ENCODE assay signal across 15 cellular contexts in the genomic region with DNA sequence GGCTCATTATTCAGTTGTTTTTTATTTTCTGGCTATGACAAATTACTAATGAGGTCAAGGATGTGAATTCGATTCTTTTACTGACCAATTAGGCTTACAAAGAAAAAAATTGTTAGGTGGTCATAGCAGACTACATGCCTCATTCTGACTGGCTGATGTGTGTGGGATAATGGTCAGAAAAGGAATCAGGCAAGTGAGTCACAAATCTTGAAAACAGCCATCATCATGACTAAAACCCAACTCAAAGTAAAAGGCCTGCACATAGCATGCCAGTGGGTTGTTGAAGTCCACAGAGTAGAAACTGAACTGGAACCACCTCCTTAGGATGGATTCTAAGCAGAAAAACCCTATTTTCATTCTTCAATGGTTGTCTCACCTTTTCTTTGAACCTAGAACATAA. TPM values are rescaled to one million over a fixed set of nuclear protein-coding genes. Genes with fewer than 3 reads are reported as not detected.
DNase-seq lines count a peak whose midpoint lies in the region; ATAC-seq and TF ChIP-seq lines count a peak whose summit lies in the region.
"Had no signal": no experiment of that assay in that cellular context is flagged by ENCODE, and none has a peak within 500 bp of the region (broad histone marks: within the 10 kb centered on the region; RNA-seq: fewer than 3 reads in every experiment).

No MANE protein-coding gene starts in this region.

- no peak overlapping the region for H3K27ac ChIP-seq in sigmoid colon
- no peak overlapping the region for H3K27ac ChIP-seq in CD4-positive, alpha-beta memory T cell (ENCODE audit: low read depth, low read length)

- H3K36me3 ChIP-seq in skeletal muscle satellite cell (ENCODE audit: insufficient read depth, low read length) = peaks cover 11% of the 10 kb centered on the region
- no peaks in the 10 kb centered on the region; the same call in none of the 2 replicates for H3K36me3 ChIP-seq in H7 (replicated peaks; ENCODE audit: control insufficient read depth, insufficient read depth, low read length)
- peaks cover 0 to 24% (median 0%) of the 10 kb centered on the region in 4 donors for H3K36me3 ChIP-seq in sigmoid colon
- no peaks in the 10 kb centered on the region for H3K36me3 ChIP-seq in CD4-positive, alpha-beta memory T cell (ENCODE audit: insufficient read depth, low read length)

- H3K4me1 Mint-ChIP-seq in activated T-cell treated with anti-CD3 and anti-CD28 coated beads, Interleukin-2, amount 50 U/mL, for 72 hours (ENCODE audit: low read depth) = no peaks in the 10 kb centered on the region
- no peaks in the 10 kb centered on the region for H3K4me1 Mint-ChIP-seq in activated T-cell treated with anti-CD3 and anti-CD28 coated beads, Interleukin-2, amount 50 U/mL, for 4 hours (ENCODE audit: low read depth)
- H3K4me1 Mint-ChIP-seq in CD4-positive, alpha-beta memory T cell = no peaks in the 10 kb centered on the region
- H3K4me1 Mint-ChIP-seq: activated naive CD8-positive, alpha-beta T cell treated with anti-CD3 and anti-CD28 coated beads, Interleukin-2, amount 50 U/mL, for 24 hours; nephron; T-helper 17 cell had no signal

- CTCF ChIA-PET in CD4-positive, alpha-beta memory T cell (lab: Charles Lee; ENCODE audit: partially characterized antibody) = no interaction called here

- H3K4me1 ChIP-seq in skeletal muscle satellite cell (ENCODE audit: control insufficient read depth, insufficient read depth, low read length) = peaks cover 9% of the 10 kb centered on the region
- H3K4me1 ChIP-seq in sigmoid colon = no peaks in the 10 kb centered on the region
- H3K4me1 ChIP-seq in CD4-positive, alpha-beta memory T cell (ENCODE audit: insufficient read depth, low read length) = no peaks in the 10 kb centered on the region

- DNase-seq in activated T-cell treated with anti-CD3 and anti-CD28 coated beads, Interleukin-2, amount 50 U/mL, for 72 hours = no peak
- no peak for DNase-seq in activated T-cell treated with anti-CD3 and anti-CD28 coated beads, Interleukin-2, amount 50 U/mL, for 4 hours
- DNase-seq in RPMI7951 (ENCODE audit: low read depth) (peak; percentile 57), fibroblast of peridontal ligament (ENCODE audit: extremely low read depth) (peak; percentile 86), H7 (no peak), sigmoid colon (no peak)
- DNase-seq in CD4-positive, alpha-beta memory T cell = no peak
- DNase-seq: 8988T; activated naive CD8-positive, alpha-beta T cell treated with anti-CD3 and anti-CD28 coated beads, Interleukin-2, amount 50 U/mL, for 24 hours; erythroblast; left ventricle myocardium superior; stimulated activated CD4-positive, alpha-beta T cell treated with anti-CD3 and anti-CD28 coated beads, Interleukin-2, amount 100 ng/mL, for 24 hours; T-helper 17 cell had no signal

- TF ChIP-seq CTCF in sigmoid colon (IDR thresholded peaks at IDR 0.05) = no peak

- no peak overlapping the region for H3K27ac Mint-ChIP-seq in activated T-cell treated with anti-CD3 and anti-CD28 coated beads, Interleukin-2, amount 50 U/mL, for 72 hours
- H3K27ac Mint-ChIP-seq in CD4-positive, alpha-beta memory T cell = no peak overlapping the region
- H3K27ac Mint-ChIP-seq: activated naive CD8-positive, alpha-beta T cell treated with anti-CD3 and anti-CD28 coated beads, Interleukin-2, amount 50 U/mL, for 24 hours; nephron; T-helper 17 cell had no signal

- H3K36me3 Mint-ChIP-seq in activated T-cell treated with anti-CD3 and anti-CD28 coated beads, Interleukin-2, amount 50 U/mL, for 72 hours (ENCODE audit: insufficient read depth in 2 of 2) = peaks cover 1 to 4% of the 10 kb centered on the region in 2 donors
- peaks cover 11% of the 10 kb centered on the region for H3K36me3 Mint-ChIP-seq in activated T-cell treated with anti-CD3 and anti-CD28 coated beads, Interleukin-2, amount 50 U/mL, for 4 hours (ENCODE audit: insufficient read depth)
- H3K36me3 Mint-ChIP-seq in CD4-positive, alpha-beta memory T cell = peaks cover 12% of the 10 kb centered on the region in 2 donors

- H3K4me3 ChIP-seq in skeletal muscle satellite cell (ENCODE audit: low read length) = no peak overlapping the region
- no peak overlapping the region for H3K4me3 ChIP-seq in H7 (ENCODE audit: insufficient read depth, low read depth, low read length)
- no peak overlapping the region for H3K4me3 ChIP-seq in sigmoid colon
- no peak overlapping the region for H3K4me3 ChIP-seq in CD4-positive, alpha-beta memory T cell (ENCODE audit: low read length in 2 of 2)

- H3K4me2 ChIP-seq in skeletal muscle satellite cell (ENCODE audit: low read length) = no peak overlapping the region

- H3K27me3 Mint-ChIP-seq in activated T-cell treated with anti-CD3 and anti-CD28 coated beads, Interleukin-2, amount 50 U/mL, for 72 hours (ENCODE audit: low read depth) = no peaks in the 10 kb centered on the region
- H3K27me3 Mint-ChIP-seq in activated T-cell treated with anti-CD3 and anti-CD28 coated beads, Interleukin-2, amount 50 U/mL, for 4 hours (ENCODE audit: low read depth) = no peaks in the 10 kb centered on the region
- no peaks in the 10 kb centered on the region for H3K27me3 Mint-ChIP-seq in CD4-positive, alpha-beta memory T cell
- H3K27me3 Mint-ChIP-seq: activated naive CD8-positive, alpha-beta T cell treated with anti-CD3 and anti-CD28 coated beads, Interleukin-2, amount 50 U/mL, for 24 hours; T-helper 17 cell had no signal

- peak overlapping the region; percentile 48 for H3K9ac ChIP-seq in skeletal muscle satellite cell (ENCODE audit: low read depth, low read length)

- TF ChIP-seq EP300 in sigmoid colon (IDR thresholded peaks at IDR 0.05) = no peak

- WGBS in sigmoid colon, 2 donors = 94 to 96% methylated on average over 1 of the region's 1 CpG

- peak; percentile 40 to 80 for ATAC-seq in activated T-cell treated with anti-CD3 and anti-CD28 coated beads, Interleukin-2, amount 50 U/mL, for 72 hours (replicated peaks in 1 of 2)
- no peak for ATAC-seq in activated T-cell treated with anti-CD3 and anti-CD28 coated beads, Interleukin-2, amount 50 U/mL, for 4 hours
- ATAC-seq: activated naive CD8-positive, alpha-beta T cell treated with anti-CD3 and anti-CD28 coated beads, Interleukin-2, amount 50 U/mL, for 24 hours; left ventricle myocardium superior; T-helper 17 cell had no signal

- TF ChIP-seq POLR2A in sigmoid colon (IDR thresholded peaks at IDR 0.05) = no peak

- H3K27me3 ChIP-seq in skeletal muscle satellite cell (ENCODE audit: control insufficient read depth, insufficient read depth, low read length) = no peaks in the 10 kb centered on the region
- H3K27me3 ChIP-seq in H7 (ENCODE audit: control insufficient read depth, insufficient read depth, low read length) = no peaks in the 10 kb centered on the region
- no peaks in the 10 kb centered on the region for H3K27me3 ChIP-seq in sigmoid colon
- no peaks in the 10 kb centered on the region for H3K27me3 ChIP-seq in CD4-positive, alpha-beta memory T cell (ENCODE audit: insufficient read depth, low read length)

- POLR2A ChIA-PET in CD4-positive, alpha-beta memory T cell (lab: Charles Lee; ENCODE audit: partially characterized antibody) = no interaction called here

- no peaks in the 10 kb centered on the region for H3K9me3 Mint-ChIP-seq in activated T-cell treated with anti-CD3 and anti-CD28 coated beads, Interleukin-2, amount 50 U/mL, for 72 hours
- no peaks in the 10 kb centered on the region for H3K9me3 Mint-ChIP-seq in activated T-cell treated with anti-CD3 and anti-CD28 coated beads, Interleukin-2, amount 50 U/mL, for 4 hours
- H3K9me3 Mint-ChIP-seq in CD4-positive, alpha-beta memory T cell = no peaks in the 10 kb centered on the region
- H3K9me3 Mint-ChIP-seq: activated naive CD8-positive, alpha-beta T cell treated with anti-CD3 and anti-CD28 coated beads, Interleukin-2, amount 50 U/mL, for 24 hours had no signal

- H3K4me3 Mint-ChIP-seq in activated T-cell treated with anti-CD3 and anti-CD28 coated beads, Interleukin-2, amount 50 U/mL, for 72 hours = no peak overlapping the region
- no peak overlapping the region for H3K4me3 Mint-ChIP-seq in activated T-cell treated with anti-CD3 and anti-CD28 coated beads, Interleukin-2, amount 50 U/mL, for 4 hours
- H3K4me3 Mint-ChIP-seq in CD4-positive, alpha-beta memory T cell = no peak overlapping the region
- H3K4me3 Mint-ChIP-seq: activated naive CD8-positive, alpha-beta T cell treated with anti-CD3 and anti-CD28 coated beads, Interleukin-2, amount 50 U/mL, for 24 hours; nephron; T-helper 17 cell had no signal

- intact Hi-C loops in sigmoid colon (cut with DNase I) = no loop called here
- intact Hi-C loops in CD4-positive, alpha-beta memory T cell (cut with micrococcal nuclease) = no loop called here

- H3K9me3 ChIP-seq in skeletal muscle satellite cell (replicated peaks; ENCODE audit: low read length) (no peaks in the 10 kb centered on the region), sigmoid colon (no peaks in the 10 kb centered on the region)
- H3K9me3 ChIP-seq in CD4-positive, alpha-beta memory T cell (ENCODE audit: control insufficient read depth in 1 of 2, low read length in 2 of 2) = no peaks in the 10 kb centered on the region

RNA-seq across cellular contexts. Expression of a gene that starts 8.6 kb away (rescaled TPM):
- total RNA-seq in activated T-cell treated with anti-CD3 and anti-CD28 coated beads, Interleukin-2, amount 50 U/mL, for 72 hours = 1 to 10 TPM; 4.4 to 4.9 TPM
- 1 to 10 TPM; 5.4 to 6.6 (median 5.9) TPM for total RNA-seq in activated T-cell treated with anti-CD3 and anti-CD28 coated beads, Interleukin-2, amount 50 U/mL, for 4 hours
- total RNA-seq in RPMI7951 (2014; rRNA removed; shearing (Covaris generic)) = 14.7 and 15.9 TPM in 2 replicates
- total RNA-seq in skeletal muscle satellite cell (2012; rRNA removed) = 13.9 and 15.1 TPM in 2 replicates
- 6.2 and 8.3 TPM in 2 replicates for total RNA-seq in H7 (2014; rRNA removed; shearing (Covaris generic))
- total RNA-seq in sigmoid colon = 1 to 10 TPM; 3.6 to 5.8 (median 3.8) TPM
- polyA plus RNA-seq in sigmoid colon = 1 to 10 TPM in 1 of 3 donors, under 1 TPM in 2; 0.46 to 1.6 (median 0.60) TPM
- 1 to 10 TPM; 4.2 to 4.3 TPM for total RNA-seq in CD4-positive, alpha-beta memory T cell
- 1 to 10 TPM; 1.3 to 3.5 TPM for polyA plus RNA-seq in CD4-positive, alpha-beta memory T cell

RNA-seq across cellular contexts. Expression of a gene that starts 8.9 kb away (rescaled TPM):
- total RNA-seq in activated T-cell treated with anti-CD3 and anti-CD28 coated beads, Interleukin-2, amount 50 U/mL, for 72 hours = 10 to 100 TPM; 44.0 to 51.5 TPM
- total RNA-seq in activated T-cell treated with anti-CD3 and anti-CD28 coated beads, Interleukin-2, amount 50 U/mL, for 4 hours = 10 to 100 TPM; 41.3 to 47.8 (median 43.1) TPM
- 81.4 and 90.0 TPM in 2 replicates for total RNA-seq in RPMI7951 (2014; rRNA removed; shearing (Covaris generic))
- total RNA-seq in skeletal muscle satellite cell (2012; rRNA removed) = 98.7 and 100 TPM in 2 replicates
- 55.3 and 74.6 TPM in 2 replicates for total RNA-seq in H7 (2014; rRNA removed; shearing (Covaris generic))
- total RNA-seq in sigmoid colon = 10 to 100 TPM; 77.8 to 97.2 (median 86.0) TPM
- polyA plus RNA-seq in sigmoid colon = 10 to 100 TPM in 2 of 3 donors, 1 to 10 TPM in 1; 9.9 to 19.6 (median 11.4) TPM
- total RNA-seq in CD4-positive, alpha-beta memory T cell = 10 to 100 TPM; 61.5 to 68.8 TPM
- polyA plus RNA-seq in CD4-positive, alpha-beta memory T cell = 100 to 1,000 TPM in 1 of 2 donors, 10 to 100 TPM in 1; 70.7 to 126 TPM

Comparison
In these comparisons a context has a peak if more than half of its experiments do, and no peak if none do; other contexts are left out.
1. ATAC-seq: peak in activated T-cell treated with anti-CD3 and anti-CD28 coated beads, Interleukin-2, amount 50 U/mL, for 72 hours (2 of 2); none in activated T-cell treated with anti-CD3 and anti-CD28 coated beads, Interleukin-2, amount 50 U/mL, for 4 hours (0 of 2).
2. DNase-seq: peak in RPMI7951 (single experiment) and fibroblast of peridontal ligament (single experiment); none in activated T-cell treated with anti-CD3 and anti-CD28 coated beads, Interleukin-2, amount 50 U/mL, for 72 hours (0 of 2), activated T-cell treated with anti-CD3 and anti-CD28 coated beads, Interleukin-2, amount 50 U/mL, for 4 hours (single experiment), H7 (single experiment), sigmoid colon (single experiment) and CD4-positive, alpha-beta memory T cell (0 of 5).